Comparison of ENCODE assay signal across 19 cellular contexts in the genomic region with DNA sequence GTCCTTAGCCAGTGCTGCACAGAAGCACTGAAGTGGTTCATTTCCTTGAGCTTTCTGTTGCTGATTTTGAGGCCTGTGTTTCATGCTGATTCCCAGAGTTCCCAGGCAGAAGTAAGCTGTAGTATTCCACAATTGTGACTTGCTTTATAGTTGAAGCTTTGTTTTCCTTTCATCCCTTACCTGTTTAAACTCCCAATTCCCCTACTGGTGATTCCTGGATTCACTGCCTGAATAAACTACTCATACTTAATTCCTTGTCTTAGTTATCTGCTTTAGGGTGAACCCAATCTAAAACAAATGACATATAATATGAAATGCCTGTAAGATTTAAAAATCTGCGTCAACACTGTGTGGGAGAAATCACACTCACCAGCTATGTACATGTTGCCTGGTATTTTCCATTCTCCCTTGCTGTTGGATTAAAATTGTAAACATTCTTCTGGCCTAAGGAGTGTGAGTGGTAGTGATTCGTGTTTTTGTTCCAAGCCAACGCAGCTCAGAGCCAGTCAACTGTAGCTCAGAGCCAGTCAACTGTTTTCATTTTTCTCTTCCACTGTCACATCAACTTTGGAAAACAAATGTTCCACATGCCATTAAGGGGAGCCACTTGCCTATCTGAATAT.
"Had no signal": no experiment of that assay in that cellular context is flagged by ENCODE, and none has a peak within 500 bp of the region (broad histone marks: within the 10 kb centered on the region; RNA-seq: fewer than 3 reads in every experiment).

No MANE protein-coding gene starts in this region.

- H3K4me3 ChIP-seq: coronary artery, esophagus squamous epithelium, neural progenitor cell, pancreas, tibial nerve, uterus had no signal

- H3K9ac ChIP-seq: neural progenitor cell had no signal

- H3K4me1 ChIP-seq: esophagus squamous epithelium, neural progenitor cell, pancreas, tibial nerve, uterus had no signal

- H3K9me3 Mint-ChIP-seq: activated B cell treated with CpG ODN at 0.5 μM for 24 hours; activated CD4-positive, alpha-beta T cell treated with anti-CD3 and anti-CD28 coated beads, Interleukin-2, amount 10 ng/mL, durations not matched to agents 24 days and 14 days; brain; neural progenitor cell; stimulated activated memory B cell treated with anti-CD40 and anti-IgM and Interleukin-4, amounts not matched to agents 10 μg/mL and 1 μg/mL and 100 μg/mL, for 72 hours had no signal

- H3K9me3 ChIP-seq: esophagus squamous epithelium, pancreas, tibial nerve, uterus had no signal

- H3K36me3 Mint-ChIP-seq: activated naive CD8-positive, alpha-beta T cell; brain; immature natural killer cell; neural progenitor cell; stimulated activated memory B cell treated with anti-CD40 and anti-IgM and Interleukin-4, amounts not matched to agents 10 μg/mL and 1 μg/mL and 100 μg/mL, for 72 hours had no signal

- DNase-seq: activated B cell treated with CpG ODN at 0.5 μM for 24 hours; activated CD4-positive, alpha-beta T cell treated with anti-CD3 and anti-CD28 coated beads, Interleukin-2, amount 10 ng/mL, durations not matched to agents 24 days and 14 days; activated CD8-positive, alpha-beta memory T cell treated with anti-CD3 and anti-CD28 coated beads, Interleukin-2, amount 50 U/mL, for 48 hours; activated gamma-delta T cell treated with Interleukin-2 at 50 U/mL for 16 hours; amniotic stem cell; central memory CD4-positive, alpha-beta T cell; esophagus squamous epithelium; foreskin keratinocyte; head of caudate nucleus; immature natural killer cell; pancreas; stimulated activated CD4-positive, alpha-beta T cell treated with anti-CD3 and anti-CD28 coated beads, Interleukin-2, amount 100 ng/mL, for 48 hours; uterus had no signal

- H3K27ac ChIP-seq: coronary artery, esophagus squamous epithelium, foreskin keratinocyte, neural progenitor cell, pancreas, tibial nerve, uterus had no signal

- H3K4me3 Mint-ChIP-seq: activated B cell treated with CpG ODN at 0.5 μM for 24 hours; activated CD4-positive, alpha-beta T cell treated with anti-CD3 and anti-CD28 coated beads, Interleukin-2, amount 10 ng/mL, durations not matched to agents 24 days and 14 days; activated naive CD8-positive, alpha-beta T cell; brain; immature natural killer cell; neural progenitor cell; stimulated activated memory B cell treated with anti-CD40 and anti-IgM and Interleukin-4, amounts not matched to agents 10 μg/mL and 1 μg/mL and 100 μg/mL, for 72 hours had no signal

- H3K36me3 ChIP-seq: esophagus squamous epithelium, neural progenitor cell, pancreas, tibial nerve, uterus had no signal

- H3K27me3 Mint-ChIP-seq: activated B cell treated with CpG ODN at 0.5 μM for 24 hours; activated CD4-positive, alpha-beta T cell treated with anti-CD3 and anti-CD28 coated beads, Interleukin-2, amount 10 ng/mL, durations not matched to agents 24 days and 14 days; activated naive CD8-positive, alpha-beta T cell; brain; stimulated activated memory B cell treated with anti-CD40 and anti-IgM and Interleukin-4, amounts not matched to agents 10 μg/mL and 1 μg/mL and 100 μg/mL, for 72 hours had no signal

- H3K27me3 ChIP-seq: esophagus squamous epithelium, foreskin keratinocyte, neural progenitor cell, pancreas, tibial nerve, uterus had no signal

- H3K27ac Mint-ChIP-seq: activated B cell treated with CpG ODN at 0.5 μM for 24 hours; activated CD4-positive, alpha-beta T cell treated with anti-CD3 and anti-CD28 coated beads, Interleukin-2, amount 10 ng/mL, durations not matched to agents 24 days and 14 days; activated naive CD8-positive, alpha-beta T cell; brain; immature natural killer cell; neural progenitor cell; stimulated activated memory B cell treated with anti-CD40 and anti-IgM and Interleukin-4, amounts not matched to agents 10 μg/mL and 1 μg/mL and 100 μg/mL, for 72 hours had no signal

- H3K4me1 Mint-ChIP-seq: activated B cell treated with CpG ODN at 0.5 μM for 24 hours; activated CD4-positive, alpha-beta T cell treated with anti-CD3 and anti-CD28 coated beads, Interleukin-2, amount 10 ng/mL, durations not matched to agents 24 days and 14 days; brain; immature natural killer cell; stimulated activated memory B cell treated with anti-CD40 and anti-IgM and Interleukin-4, amounts not matched to agents 10 μg/mL and 1 μg/mL and 100 μg/mL, for 72 hours had no signal
